ENCODE assay signal across 1 cellular context in genomic region chrX:86148024-86148511, GRCh38.
TF ChIP-seq lines count a peak whose summit lies in the region.

Gene DACH2, plus strand, starts transcription at chrX:86148451.

TF ChIP-seq in IMR-90, 13 proteins besides CTCF, POLR2A, EP300 and RAD21 (continued from another document):
- TF ChIP-seq FOS (IDR thresholded peaks at IDR 0.05; ENCODE audit: low read depth, low read length): no peak
- no peak for TF ChIP-seq ELK1 (IDR thresholded peaks at IDR 0.05; ENCODE audit: borderline replicate concordance, low read depth, low read length)
- no peak for TF ChIP-seq MAFK (IDR thresholded peaks at IDR 0.05; ENCODE audit: low read depth, low read length)
- no peak for TF ChIP-seq CHD1 (IDR thresholded peaks at IDR 0.05; ENCODE audit: low read depth, low read length)
